20 cellular contexts compared by ENCODE assay signal in the genomic region with DNA sequence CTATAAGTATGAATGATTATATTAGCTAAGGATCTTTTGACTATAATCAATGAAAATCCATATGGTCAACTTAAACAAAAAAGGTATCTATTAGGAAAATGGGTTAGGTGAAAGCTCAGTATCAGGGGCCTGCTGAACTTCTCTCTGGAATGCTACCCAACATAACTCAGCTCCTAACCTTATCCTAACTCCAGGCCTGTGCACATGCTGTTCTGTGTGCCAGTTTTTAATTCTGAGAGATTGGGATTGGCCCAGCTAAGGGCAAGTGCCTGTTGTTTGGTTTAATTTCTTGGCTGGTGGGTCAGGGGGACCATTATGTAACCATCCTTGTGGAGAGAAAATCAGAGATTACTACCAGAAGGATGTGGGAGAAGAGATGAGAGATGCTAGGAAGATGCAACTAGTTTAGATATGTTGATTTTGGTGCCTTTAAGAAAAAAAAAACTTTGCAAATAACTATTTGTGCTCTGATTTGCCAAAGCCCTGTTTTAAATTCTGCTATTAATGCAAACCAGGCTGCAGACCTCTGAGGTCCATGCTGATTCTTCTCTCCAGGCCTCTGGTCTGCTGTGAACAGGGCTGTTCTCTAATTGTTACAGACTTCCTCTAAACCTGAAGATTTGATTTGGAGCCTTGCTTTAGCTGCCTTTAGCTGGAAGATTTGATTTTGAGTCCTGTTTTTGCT.
"Had no signal": no experiment of that assay in that cellular context is flagged by ENCODE, and none has a peak within 500 bp of the region (broad histone marks: within the 10 kb centered on the region; RNA-seq: fewer than 3 reads in every experiment).

No MANE protein-coding gene starts in this region.

- H3K36me3 ChIP-seq: SJSA1 had no signal

- H3K27ac ChIP-seq: HL-60, KMS-11, RWPE1, SJSA1 had no signal

- DNase-seq: Kasumi-1, MM.1S, NCI-H1436, NCI-H187, NCI-H2029, NCI-H2081 treated with DMSO at 0.1 percent for 48 hours, NCI-H2171, NCI-H226, NCI-H446, NCI-H510A, NCI-H524 treated with DMSO at 0.1 percent for 48 hours, NCI-H82, PC-3, SIG-M5 had no signal

- H3K4me3 ChIP-seq: K562, SJSA1 had no signal

- H3K9me3 ChIP-seq: SJSA1 had no signal

- H3K4me2 ChIP-seq: KMS-11 had no signal

- H3K27me3 ChIP-seq: SJSA1 had no signal

- ATAC-seq: K562, Panc1, PC-3 had no signal

- H3K4me1 ChIP-seq: SJSA1 had no signal

- H3K9ac ChIP-seq: KMS-11 had no signal
